In genomic region chr4:6859543-6859942, GRCh38 we compare ENCODE assay signal across 11 cellular contexts.
"Had no signal": no experiment of that assay in that cellular context is flagged by ENCODE, and none has a peak within 500 bp of the region (broad histone marks: within the 10 kb centered on the region; RNA-seq: fewer than 3 reads in every experiment).

No MANE protein-coding gene starts in this region.

- DNase-seq: activated CD4-positive, alpha-beta T cell treated with anti-CD3 and anti-CD28 coated beads, Interleukin-2, amount 50 U/mL, for 1 hour; activated CD4-positive, CD25-positive, alpha-beta regulatory T cell; activated effector memory CD4-positive, alpha-beta T cell treated with Interleukin-2 at 50 U/mL for 16 hours; activated T-cell treated with anti-CD3 and anti-CD28 coated beads for 4 hours; central memory CD4-positive, alpha-beta T cell; SHP77; small intestine; upper lobe of left lung had no signal

- ATAC-seq: activated naive CD4-positive, alpha-beta T cell treated with anti-CD3 and anti-CD28 coated beads, Interleukin-2, amount 50 U/mL, for 72 hours had no signal

- H3K27me3 ChIP-seq: upper lobe of left lung had no signal

- FAIRE-seq: astrocyte, islet of Langerhans, small intestine had no signal

- H3K4me3 ChIP-seq: upper lobe of left lung had no signal

- H3K9me3 ChIP-seq: upper lobe of left lung had no signal

- H3K27ac ChIP-seq: upper lobe of left lung had no signal
